ENCODE assay signal across 8 cellular contexts in genomic region chr3:50227390-50228183, GRCh38. TPM values are rescaled to one million over a fixed set of nuclear protein-coding genes. Genes with fewer than 3 reads are reported as not detected.
DNase-seq lines count a peak whose midpoint lies in the region; ATAC-seq and TF ChIP-seq lines count a peak whose summit lies in the region.

No MANE protein-coding gene starts in this region.

- ATAC-seq in GM21825 (IDR thresholded peaks at IDR 0.05; ENCODE audit: unreplicated experiment), result peak; percentile 85
- peak; percentile 94 to 95 for ATAC-seq in natural killer cell treated with Interleukin-12 subunit alpha and Interleukin-12 subunit beta and Interleukin-15 and Interleukin-18, amount 100 ng/mL, for 72 hours
- peak; percentile 87 for ATAC-seq in stimulated activated naive CD8-positive, alpha-beta T cell treated with anti-CD3 and anti-CD28 coated beads, Interleukin-15, Interleukin-2, amounts not matched to agents 100 U/mL and 50 U/mL, for 24 hours

- H3K27me3 ChIP-seq in Peyer's patch, result no peaks in the 10 kb centered on the region

- DNase-seq in Daoy (ENCODE audit: low read depth) (peak; percentile 92), Kasumi-1 (lab: John Stamatoyannopoulos, UW) (peak; percentile 89 to 91), Peyer's patch (peak; percentile 93 to 97 (median 95)), activated T-helper 1 cell treated with Interleukin-2 at 50 U/mL for 16 hours (ENCODE audit: low read depth) (peak; percentile 90), fibroblast of mammary gland (ENCODE audit: low read depth) (peak; percentile 80)
- peak; percentile 96 for DNase-seq in natural killer cell treated with Interleukin-12 subunit alpha and Interleukin-12 subunit beta and Interleukin-15 and Interleukin-18, amount 100 ng/mL, for 72 hours (ENCODE audit: low spot score)
- DNase-seq in stimulated activated naive CD8-positive, alpha-beta T cell treated with anti-CD3 and anti-CD28 coated beads, Interleukin-15, Interleukin-2, amounts not matched to agents 100 U/mL and 50 U/mL, for 24 hours, result peak; percentile 94

- H3K9me3 Mint-ChIP-seq in natural killer cell treated with Interleukin-12 subunit alpha and Interleukin-12 subunit beta and Interleukin-15 and Interleukin-18, amount 100 ng/mL, for 72 hours, result no peaks in the 10 kb centered on the region

- H3K27me3 Mint-ChIP-seq in natural killer cell treated with Interleukin-12 subunit alpha and Interleukin-12 subunit beta and Interleukin-15 and Interleukin-18, amount 100 ng/mL, for 72 hours, result peaks cover 2 to 8% of the 10 kb centered on the region in 2 donors

- no peaks in the 10 kb centered on the region for H3K9me3 ChIP-seq in Peyer's patch

- H3K4me1 Mint-ChIP-seq in natural killer cell treated with Interleukin-12 subunit alpha and Interleukin-12 subunit beta and Interleukin-15 and Interleukin-18, amount 100 ng/mL, for 72 hours (ENCODE audit: low read depth in 2 of 2), result peaks cover 25 to 36% of the 10 kb centered on the region in 2 donors

- peak overlapping the region; percentile 72 to 87 (median 72) for H3K27ac ChIP-seq in Peyer's patch

- TF ChIP-seq CTCF in Peyer's patch (IDR thresholded peaks at IDR 0.05) (peak; percentile 77 to 98 (median 97)), fibroblast of mammary gland (conservative IDR thresholded peaks at IDR 0.05; ENCODE audit: control insufficient read depth, insufficient read depth, low read depth, low read length) (no peak)

- no peaks in the 10 kb centered on the region for H3K36me3 Mint-ChIP-seq in natural killer cell treated with Interleukin-12 subunit alpha and Interleukin-12 subunit beta and Interleukin-15 and Interleukin-18, amount 100 ng/mL, for 72 hours

- TF ChIP-seq POLR2A in Peyer's patch (IDR thresholded peaks at IDR 0.05), result peak; percentile 40 to 57

- H3K27ac Mint-ChIP-seq in natural killer cell treated with Interleukin-12 subunit alpha and Interleukin-12 subunit beta and Interleukin-15 and Interleukin-18, amount 100 ng/mL, for 72 hours, result peak overlapping the region; percentile 80 to 88

- H3K4me3 ChIP-seq in Peyer's patch (peak overlapping the region; percentile 47 to 78 (median 64)), fibroblast of mammary gland (ENCODE audit: control insufficient read depth, low read depth, low read length) (peak overlapping the region; percentile 84)

- H3K4me3 Mint-ChIP-seq in natural killer cell treated with Interleukin-12 subunit alpha and Interleukin-12 subunit beta and Interleukin-15 and Interleukin-18, amount 100 ng/mL, for 72 hours, result peak overlapping the region; percentile 91

- peaks cover 0 to 20% (median 0%) of the 10 kb centered on the region in 4 donors for H3K4me1 ChIP-seq in Peyer's patch

- no peaks in the 10 kb centered on the region for H3K36me3 ChIP-seq in Peyer's patch

RNA-seq across cellular contexts. Expression of gene GNAI2, which starts 8.4 kb away (rescaled TPM):
- 139 and 163 TPM in 2 replicates for total RNA-seq in Daoy (2014; rRNA removed; shearing (Covaris generic))
- 100 to 1,000 TPM in 2 of 4 donors, 10 to 100 TPM in 2; 71.8 to 178 (median 98.4) TPM for total RNA-seq in Peyer's patch
- 100 to 1,000 TPM; 331 to 413 TPM for total RNA-seq in natural killer cell treated with Interleukin-12 subunit alpha and Interleukin-12 subunit beta and Interleukin-15 and Interleukin-18, amount 100 ng/mL, for 72 hours

RNA-seq across cellular contexts. Expression of gene SLC38A3, which starts 22.5 kb away (rescaled TPM):
- total RNA-seq in Daoy (2014; rRNA removed; shearing (Covaris generic)), result not detected in 2 replicates
- 1 to 10 TPM in 1 of 4 donors, not detected in 3; 1.3 TPM for total RNA-seq in Peyer's patch
- not detected for total RNA-seq in natural killer cell treated with Interleukin-12 subunit alpha and Interleukin-12 subunit beta and Interleukin-15 and Interleukin-18, amount 100 ng/mL, for 72 hours

RNA-seq across cellular contexts. Expression of gene GNAT1, which starts 36.2 kb away (rescaled TPM):
- not detected in 2 replicates for total RNA-seq in Daoy (2014; rRNA removed; shearing (Covaris generic))
- total RNA-seq in Peyer's patch, result not detected
- not detected for total RNA-seq in natural killer cell treated with Interleukin-12 subunit alpha and Interleukin-12 subunit beta and Interleukin-15 and Interleukin-18, amount 100 ng/mL, for 72 hours

RNA-seq across cellular contexts. Expression of gene SEMA3B, which starts 41.4 kb away (rescaled TPM):
- 2.6 and 5.0 TPM in 2 replicates for total RNA-seq in Daoy (2014; rRNA removed; shearing (Covaris generic))
- total RNA-seq in Peyer's patch, result 100 to 1,000 TPM in 3 of 4 donors, 10 to 100 TPM in 1; 56.1 to 367 (median 267) TPM
- 1 to 10 TPM in 1 of 2 donors, under 1 TPM in 1; 0.89 to 1.2 TPM for total RNA-seq in natural killer cell treated with Interleukin-12 subunit alpha and Interleukin-12 subunit beta and Interleukin-15 and Interleukin-18, amount 100 ng/mL, for 72 hours

RNA-seq across cellular contexts. Expression of gene LSMEM2, which starts 51.3 kb away (rescaled TPM):
- total RNA-seq in Daoy (2014; rRNA removed; shearing (Covaris generic)), result 1.1 TPM in 1 of 2 replicates, not detected in the other
- total RNA-seq in Peyer's patch, result not detected
- total RNA-seq in natural killer cell treated with Interleukin-12 subunit alpha and Interleukin-12 subunit beta and Interleukin-15 and Interleukin-18, amount 100 ng/mL, for 72 hours, result not detected

Comparison
In these comparisons a context has a peak if more than half of its experiments do, and no peak if none do; other contexts are left out.
1. Peak in every context shown above with its lines: DNase-seq, ATAC-seq, H3K4me3 ChIP-seq and H3K27ac ChIP-seq.